ENCODE assay signal across 12 cellular contexts in genomic region chr20:62027698-62028321, GRCh38.
"Had no signal": no experiment of that assay in that cellular context is flagged by ENCODE, and none has a peak within 500 bp of the region (broad histone marks: within the 10 kb centered on the region; RNA-seq: fewer than 3 reads in every experiment).

No MANE protein-coding gene starts in this region.

- H3K27ac Mint-ChIP-seq: activated T-helper 1 cell treated with anti-CD3 and anti-CD28 coated beads, Interleukin-12 subunit alpha, Interleukin-12 subunit beta, Interleukin-2, Interleukin-4 antibody, amounts not matched to agents 30 ng/mL and 10 ng/mL and 1 ng/mL, durations not matched to agents 14 hours and 24 hours and 36 hours; T-helper 2 cell treated with Interferon-gamma antibody and Interleukin-4, amounts not matched to agents 5 μg/mL and 100 μg/mL, for 36 hours; type B pancreatic cell had no signal

- H3K4me3 ChIP-seq: right atrium auricular region, skin epidermis, suprapubic skin had no signal

- H3K27me3 Mint-ChIP-seq: activated naive CD8-positive, alpha-beta T cell treated with anti-CD3 and anti-CD28 coated beads, Interleukin-2, amount 50 U/mL, for 24 hours; type B pancreatic cell had no signal

- H3K36me3 ChIP-seq: right atrium auricular region, suprapubic skin had no signal

- H3K9me3 ChIP-seq: right atrium auricular region, suprapubic skin had no signal

- H3K27ac ChIP-seq: right atrium auricular region, skin epidermis, suprapubic skin had no signal

- H3K36me3 Mint-ChIP-seq: type B pancreatic cell had no signal

- DNase-seq: activated naive CD4-positive, alpha-beta T cell; activated naive CD8-positive, alpha-beta T cell treated with anti-CD3 and anti-CD28 coated beads, Interleukin-2, amount 50 U/mL, for 24 hours; dermis blood vessel endothelial cell; stimulated activated CD4-positive, alpha-beta T cell treated with anti-CD3 and anti-CD28 coated beads, Interleukin-15, amount 100 ng/mL, for 24 hours; stimulated activated CD4-positive, alpha-beta T cell treated with anti-CD3 and anti-CD28 coated beads, Interleukin-4, amount 100 ng/mL, for 24 hours; stimulated activated naive CD8-positive, alpha-beta T cell treated with anti-CD3 and anti-CD28 coated beads, Interleukin-15, Interleukin-2, amounts not matched to agents 100 U/mL and 50 U/mL, for 24 hours had no signal

- ATAC-seq: activated naive CD8-positive, alpha-beta T cell treated with anti-CD3 and anti-CD28 coated beads, Interleukin-2, amount 50 U/mL, for 24 hours; stimulated activated naive CD8-positive, alpha-beta T cell treated with anti-CD3 and anti-CD28 coated beads, Interleukin-15, Interleukin-2, amounts not matched to agents 100 U/mL and 50 U/mL, for 24 hours had no signal

- H3K27me3 ChIP-seq: right atrium auricular region, suprapubic skin had no signal

- H3K4me3 Mint-ChIP-seq: activated naive CD8-positive, alpha-beta T cell treated with anti-CD3 and anti-CD28 coated beads, Interleukin-2, amount 50 U/mL, for 24 hours; activated T-helper 1 cell treated with anti-CD3 and anti-CD28 coated beads, Interleukin-12 subunit alpha, Interleukin-12 subunit beta, Interleukin-2, Interleukin-4 antibody, amounts not matched to agents 30 ng/mL and 10 ng/mL and 1 ng/mL, durations not matched to agents 14 hours and 24 hours and 36 hours; T-helper 2 cell treated with Interferon-gamma antibody and Interleukin-4, amounts not matched to agents 5 μg/mL and 100 μg/mL, for 36 hours had no signal

- H3K9me3 Mint-ChIP-seq: activated naive CD8-positive, alpha-beta T cell treated with anti-CD3 and anti-CD28 coated beads, Interleukin-2, amount 50 U/mL, for 24 hours; activated T-helper 1 cell treated with anti-CD3 and anti-CD28 coated beads, Interleukin-12 subunit alpha, Interleukin-12 subunit beta, Interleukin-2, Interleukin-4 antibody, amounts not matched to agents 30 ng/mL and 10 ng/mL and 1 ng/mL, durations not matched to agents 14 hours and 24 hours and 36 hours; T-helper 2 cell treated with Interferon-gamma antibody and Interleukin-4, amounts not matched to agents 5 μg/mL and 100 μg/mL, for 36 hours; type B pancreatic cell had no signal
